ENCODE assay signal across 27 cellular contexts in the genomic region with DNA sequence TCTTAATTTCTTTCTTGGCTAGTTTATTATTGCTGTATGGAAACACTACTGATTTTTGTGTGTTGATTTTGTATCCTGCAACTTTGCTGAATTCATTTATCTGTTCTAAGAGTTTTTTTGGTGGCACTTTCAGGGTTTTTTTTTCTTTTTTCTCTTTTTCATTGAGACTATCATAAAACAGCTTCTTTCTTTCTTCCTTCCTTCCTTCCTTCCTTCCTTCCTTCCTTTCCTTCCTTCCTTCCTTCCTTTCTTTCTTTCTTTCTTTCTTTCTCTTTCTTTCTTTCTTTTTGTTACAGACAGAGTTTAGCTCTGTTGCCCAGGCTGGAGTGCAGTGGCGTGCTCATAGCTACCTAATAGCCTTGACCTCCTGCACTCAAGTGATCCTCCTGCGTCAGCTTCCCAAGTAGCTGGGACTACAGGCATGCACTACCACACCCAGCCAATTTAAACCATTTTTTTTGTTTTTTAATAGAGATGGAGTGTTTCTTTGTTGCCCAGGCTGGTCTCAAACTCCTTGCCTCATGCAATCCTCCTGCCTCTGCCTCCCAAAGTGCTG.
"Had no signal": no experiment of that assay in that cellular context is flagged by ENCODE, and none has a peak within 500 bp of the region (broad histone marks: within the 10 kb centered on the region; RNA-seq: fewer than 3 reads in every experiment).

No MANE protein-coding gene starts in this region.

- H3K79me2 ChIP-seq: parathyroid adenoma had no signal

- H3K4me1 ChIP-seq: neural progenitor cell, parathyroid adenoma, psoas muscle, stomach, suprapubic skin, testis, tibial artery, transverse colon, upper lobe of right lung, uterus had no signal

- H2AFZ ChIP-seq: neural progenitor cell, parathyroid adenoma had no signal

- H3K4me2 ChIP-seq: neural progenitor cell, smooth muscle cell had no signal

- H3K27me3 ChIP-seq: neural progenitor cell, ovary, stomach, suprapubic skin, testis, tibial artery, transverse colon, upper lobe of right lung, uterus had no signal

- H3K4me3 ChIP-seq: neural progenitor cell, ovary, psoas muscle, skin epidermis, smooth muscle cell, stomach, suprapubic skin, testis, tibial artery, transverse colon, upper lobe of right lung, uterus had no signal

- H3K36me3 ChIP-seq: neural progenitor cell, ovary, stomach, suprapubic skin, tibial artery, transverse colon, upper lobe of right lung, uterus had no signal

- H3K27ac ChIP-seq: neural progenitor cell, ovary, parathyroid adenoma, psoas muscle, skin epidermis, stomach, suprapubic skin, testis, tibial artery, transverse colon, upper lobe of right lung, uterus had no signal

- DNase-seq: naive B cell; naive thymus-derived CD8-positive, alpha-beta T cell; occipital lobe; ovary; posterior cingulate gyrus; psoas muscle; right cardiac atrium; stimulated activated CD4-positive, alpha-beta T cell treated with anti-CD3 and anti-CD28 coated beads, Interleukin-15, amount 100 ng/mL, for 24 hours; stimulated activated CD4-positive, alpha-beta T cell treated with anti-CD3 and anti-CD28 coated beads, Interleukin-2, amount 100 ng/mL, for 24 hours; stimulated activated CD4-positive, alpha-beta T cell treated with anti-CD3 and anti-CD28 coated beads, Interleukin-2, amount 100 ng/mL, for 48 hours; stimulated activated CD4-positive, alpha-beta T cell treated with anti-CD3 and anti-CD28 coated beads, Interleukin-4, amount 100 ng/mL, for 24 hours; stimulated activated naive B cell treated with anti-CD40 and anti-IgM and Interleukin-4, amounts not matched to agents 10 μg/mL and 1 μg/mL and 100 μg/mL, for 72 hours; stimulated activated naive CD4-positive, alpha-beta T cell treated with Interleukin-2 at 50 U/mL for 16 hours; stomach; testis; tibial artery; transverse colon; upper lobe of right lung; uterus had no signal

- H3K9ac ChIP-seq: neural progenitor cell, parathyroid adenoma had no signal

- ATAC-seq: naive thymus-derived CD8-positive, alpha-beta T cell; natural killer cell treated with Interleukin-12 subunit alpha and Interleukin-12 subunit beta and Interleukin-15 and Interleukin-18, amount 100 ng/mL, for 72 hours; psoas muscle; right cardiac atrium; sciatic nerve; stimulated activated effector memory CD8-positive, alpha-beta T cell treated with anti-CD3 and anti-CD28 coated beads, Interleukin-12 subunit alpha, Interleukin-12 subunit beta, amount 100 ng/mL, for 72 hours; stimulated activated naive B cell treated with anti-CD40 and anti-IgM and Interleukin-4, amounts not matched to agents 10 μg/mL and 1 μg/mL and 100 μg/mL, for 72 hours; upper lobe of right lung had no signal

- H3K9me3 ChIP-seq: ovary, psoas muscle, stomach, suprapubic skin, testis, tibial artery, transverse colon, upper lobe of right lung, uterus had no signal
